In genomic region chr12:51846911-51847829, GRCh38 we compare ENCODE assay signal across 8 cellular contexts. TPM values are rescaled to one million over a fixed set of nuclear protein-coding genes. Genes with fewer than 3 reads are reported as not detected.
DNase-seq lines count a peak whose midpoint lies in the region; ATAC-seq and TF ChIP-seq lines count a peak whose summit lies in the region.

No MANE protein-coding gene starts in this region.

- no peaks in the 10 kb centered on the region for H3K36me3 ChIP-seq in BE2C
- no peaks in the 10 kb centered on the region for H3K36me3 ChIP-seq in iPS-20b (ENCODE audit: insufficient read depth, low read depth, low read length)

- ATAC-seq in HG02938 (IDR thresholded peaks at IDR 0.05; ENCODE audit: unreplicated experiment): no peak

- TF ChIP-seq CTCF in BE2C (IDR thresholded peaks at IDR 0.05; ENCODE audit: low read depth, low read length) (no peak), NB4 (IDR thresholded peaks at IDR 0.05; ENCODE audit: low read depth, low read length) (no peak)

- H3K4me3 ChIP-seq in BE2C (ENCODE audit: low read depth, low read length) (peak overlapping the region; percentile 80), NB4 (ENCODE audit: low read depth, low read length) (no peak overlapping the region), iPS-20b (ENCODE audit: low read length) (peak overlapping the region; percentile 82)

- peak; percentile 85 for DNase-seq in BE2C
- peak; percentile 27 for DNase-seq in NB4 (ENCODE audit: low read depth)
- DNase-seq in activated naive CD8-positive, alpha-beta T cell treated with anti-CD3 and anti-CD28 coated beads, Interleukin-2, amount 50 U/mL, for 16 hours (ENCODE audit: low read depth, low spot score): peak; percentile 21
- peak; percentile 63 for DNase-seq in stimulated activated CD4-positive, alpha-beta T cell treated with anti-CD3 and anti-CD28 coated beads, Interleukin-12 subunit alpha, Interleukin-12 subunit beta, amount 100 ng/mL, for 4 hours
- no peak for DNase-seq in putamen (ENCODE audit: low spot score)
- DNase-seq in SW 1271 (lab: John Stamatoyannopoulos, UW): no peak

- H3K4me1 ChIP-seq in BE2C (no peaks in the 10 kb centered on the region), iPS-20b (ENCODE audit: insufficient read depth, low read length) (peaks cover 22% of the 10 kb centered on the region; the same call in 1 of the 2 replicates)

- no peak for TF ChIP-seq POLR2A in NB4 (IDR thresholded peaks at IDR 0.05; ENCODE audit: extremely low read depth, insufficient read length)

- no peak overlapping the region for H3K27ac ChIP-seq in iPS-20b (ENCODE audit: low read length)

- H3K9ac ChIP-seq in iPS-20b (ENCODE audit: low read depth, low read length): peak overlapping the region; percentile 61

- no peaks in the 10 kb centered on the region; the same call in 1 of the 2 replicates for H3K27me3 ChIP-seq in BE2C
- H3K27me3 ChIP-seq in iPS-20b (ENCODE audit: insufficient read depth, low read length): peaks cover 50% of the 10 kb centered on the region

- H3K9me3 ChIP-seq in BE2C (no peaks in the 10 kb centered on the region), iPS-20b (ENCODE audit: insufficient read depth, low read depth, low read length) (no peaks in the 10 kb centered on the region)

RNA-seq across cellular contexts. Expression of gene FIGNL2, which starts 1.3 kb away (rescaled TPM):
- 0.94 TPM for polyA plus RNA-seq in BE2C (2012; ENCODE audit: insufficient read depth, insufficient read length, low read depth)

RNA-seq across cellular contexts. Expression of gene ANKRD33, which starts 40.7 kb away (rescaled TPM):
- not detected for polyA plus RNA-seq in BE2C (2012; ENCODE audit: insufficient read depth, insufficient read length, low read depth)

Comparison
In these comparisons a context has a peak if more than half of its experiments do, and no peak if none do; other contexts are left out.
1. DNase-seq: peak in BE2C (single experiment), NB4 (single experiment), activated naive CD8-positive, alpha-beta T cell treated with anti-CD3 and anti-CD28 coated beads, Interleukin-2, amount 50 U/mL, for 16 hours (single experiment) and stimulated activated CD4-positive, alpha-beta T cell treated with anti-CD3 and anti-CD28 coated beads, Interleukin-12 subunit alpha, Interleukin-12 subunit beta, amount 100 ng/mL, for 4 hours (single experiment); none in putamen (single experiment) and SW 1271 (0 of 2).